ENCODE assay signal across 1 cellular context in genomic region chr3:14806641-14807263, GRCh38.
TF ChIP-seq lines count a peak whose summit lies in the region.

No MANE protein-coding gene starts in this region.

TF ChIP-seq in GM12878, 131 proteins besides CTCF, POLR2A, EP300 and RAD21 (continues in another document):
- TF ChIP-seq NKRF (conservative IDR thresholded peaks at IDR 0.05) = no peak
- no peak for TF ChIP-seq WRNIP1 (IDR thresholded peaks at IDR 0.05; ENCODE audit: borderline replicate concordance, low read depth, low read length)
- no peak for TF ChIP-seq EED (IDR thresholded peaks at IDR 0.05; ENCODE audit: low read depth)
- 0 out of 2 replicates have a peak, but pooled peaks have one; percentile 28 for TF ChIP-seq NR2F1 (conservative IDR thresholded peaks at IDR 0.05)
- no peak for TF ChIP-seq KLF5 (IDR thresholded peaks at IDR 0.05; ENCODE audit: partially characterized antibody)
- TF ChIP-seq NRF1 (conservative IDR thresholded peaks at IDR 0.05; ENCODE audit: low read depth, low read length) = no peak
- TF ChIP-seq GABPA (IDR thresholded peaks at IDR 0.05; ENCODE audit: low read depth) = no peak
- no peak for TF ChIP-seq NR2C2 (IDR thresholded peaks at IDR 0.05; ENCODE audit: borderline replicate concordance, control insufficient read depth, insufficient read length, low read depth)
- no peak for TF ChIP-seq ZNF622 (IDR thresholded peaks at IDR 0.05)
- TF ChIP-seq ESRRA (IDR thresholded peaks at IDR 0.05; ENCODE audit: low read length) = no peak
- no peak for TF ChIP-seq MYC (IDR thresholded peaks at IDR 0.05; ENCODE audit: insufficient read depth, insufficient read length, insufficient replicate concordance, low read length, severe bottlenecking)
- TF ChIP-seq ATF3 (IDR thresholded peaks at IDR 0.05; ENCODE audit: borderline replicate concordance, extremely low read depth, low read depth, low read length) = no peak
- TF ChIP-seq PAX5 (IDR thresholded peaks at IDR 0.05; ENCODE audit: borderline replicate concordance, low read depth, low read length) = peak; percentile 69; the same call in 1 of the 2 replicates
- TF ChIP-seq E4F1 (IDR thresholded peaks at IDR 0.05; ENCODE audit: borderline replicate concordance, partially characterized antibody) = no peak
- TF ChIP-seq ELK1 (IDR thresholded peaks at IDR 0.05; ENCODE audit: low read depth, low read length) = no peak
- TF ChIP-seq RB1 (IDR thresholded peaks at IDR 0.05; ENCODE audit: borderline replicate concordance) = no peak
- TF ChIP-seq ZNF687 (IDR thresholded peaks at IDR 0.05) = no peak
- no peak for TF ChIP-seq ATF7 (IDR thresholded peaks at IDR 0.05; ENCODE audit: low read depth)
- TF ChIP-seq SKIL (IDR thresholded peaks at IDR 0.05; ENCODE audit: low read depth, poor library complexity, severe bottlenecking) = no peak
- no peak for TF ChIP-seq POLR2AphosphoS5 (IDR thresholded peaks at IDR 0.05; ENCODE audit: low read length)
- no peak for TF ChIP-seq ZBED1 (IDR thresholded peaks at IDR 0.05; ENCODE audit: borderline replicate concordance)
- 0 out of 2 replicates have a peak, but pooled peaks have one; percentile 30 for TF ChIP-seq IKZF1 (conservative IDR thresholded peaks at IDR 0.05)
- TF ChIP-seq SMAD5 (IDR thresholded peaks at IDR 0.05; ENCODE audit: low read depth) = no peak
- TF ChIP-seq SMAD1 (IDR thresholded peaks at IDR 0.05; ENCODE audit: low read depth, partially characterized antibody) = no peak
- no peak for TF ChIP-seq HDAC2 (IDR thresholded peaks at IDR 0.05)
- TF ChIP-seq SMC3 (IDR thresholded peaks at IDR 0.05; ENCODE audit: borderline replicate concordance, low read length) = no peak
- no peak for TF ChIP-seq HDGF (IDR thresholded peaks at IDR 0.05)
- TF ChIP-seq CEBPB (IDR thresholded peaks at IDR 0.05; ENCODE audit: borderline replicate concordance in 1 of 2, low read depth in 2 of 2, low read length in 2 of 2) = no peak
- TF ChIP-seq PAX8 (IDR thresholded peaks at IDR 0.05) = no peak
- no peak for TF ChIP-seq ZSCAN29 (IDR thresholded peaks at IDR 0.05)
- TF ChIP-seq POLR2AphosphoS2 (IDR thresholded peaks at IDR 0.05; ENCODE audit: low read depth, low read length) = no peak
- no peak for TF ChIP-seq EGR1 (IDR thresholded peaks at IDR 0.05; ENCODE audit: borderline replicate concordance in 1 of 2, low read depth in 2 of 2, low read length in 2 of 2)
- peak; percentile 33 for TF ChIP-seq PKNOX1 (IDR thresholded peaks at IDR 0.05)
- TF ChIP-seq RUNX3 (IDR thresholded peaks at IDR 0.05; ENCODE audit: low read length) = peak; percentile 65
- no peak for TF ChIP-seq TAF1 (IDR thresholded peaks at IDR 0.05; ENCODE audit: borderline replicate concordance, low read depth, low read length)
- no peak for TF ChIP-seq CEBPZ (IDR thresholded peaks at IDR 0.05; ENCODE audit: low read depth, low read length)
- no peak for TF ChIP-seq NFXL1 (IDR thresholded peaks at IDR 0.05; ENCODE audit: borderline replicate concordance)
- no peak for TF ChIP-seq IRF5 (IDR thresholded peaks at IDR 0.05; ENCODE audit: borderline replicate concordance)
- TF ChIP-seq IKZF2 (IDR thresholded peaks at IDR 0.05) = peak in 1 of 2 experiments; percentile 21; a peak in 2 of 4 replicates
- no peak for TF ChIP-seq RBBP5 (conservative IDR thresholded peaks at IDR 0.05)
- TF ChIP-seq TBL1XR1 (IDR thresholded peaks at IDR 0.05; ENCODE audit: low read depth, low read length) = no peak
- no peak for TF ChIP-seq NFYA (IDR thresholded peaks at IDR 0.05; ENCODE audit: borderline replicate concordance, low read depth, low read length)
- no peak for TF ChIP-seq ZBTB33 (IDR thresholded peaks at IDR 0.05)
- no peak for TF ChIP-seq SREBF1 (IDR thresholded peaks at IDR 0.05; ENCODE audit: low read length)
